In the genomic region with DNA sequence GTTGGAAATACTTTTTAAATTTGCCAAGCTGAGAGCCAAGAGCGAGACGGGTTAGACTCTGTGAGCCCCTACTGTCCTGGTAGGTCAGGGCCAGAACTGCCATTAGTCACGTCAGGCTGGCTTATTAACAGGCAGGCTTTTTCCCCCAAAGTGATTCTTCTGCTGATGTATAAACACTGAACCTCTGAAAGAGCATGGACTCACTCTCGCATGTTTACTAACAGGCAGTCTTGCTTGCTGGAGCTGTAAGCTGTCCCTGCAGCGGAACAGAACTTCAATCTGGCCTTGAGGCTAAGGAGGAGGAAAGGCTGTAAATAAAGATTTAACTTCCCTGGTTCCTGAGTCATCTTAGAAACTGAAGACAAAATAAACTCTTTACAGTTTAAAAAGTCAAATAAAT, we compare ENCODE assay signal across 24 cellular contexts.
A peak's percentile ranks its signal among the peaks of the same experiment; 100 is the strongest.
DNase-seq lines count a peak whose midpoint lies in the region; ATAC-seq and TF ChIP-seq lines count a peak whose summit lies in the region.
"Had no signal": no experiment of that assay in that cellular context is flagged by ENCODE, and none has a peak within 500 bp of the region (broad histone marks: within the 10 kb centered on the region; RNA-seq: fewer than 3 reads in every experiment).

No MANE protein-coding gene starts in this region.

- ATAC-seq in GM19463 (IDR thresholded peaks at IDR 0.05; ENCODE audit: unreplicated experiment), result no peak
- ATAC-seq: activated CD8-positive, alpha-beta T cell treated with anti-CD3 and anti-CD28 coated beads, Interleukin-2, amount 10 ng/mL, durations not matched to agents 7 days and 5 days; body of pancreas; naive thymus-derived CD8-positive, alpha-beta T cell had no signal

- peak overlapping the region; percentile 18 to 71 (median 41) for H3K27ac Mint-ChIP-seq in nephron
- H3K27ac Mint-ChIP-seq: activated CD8-positive, alpha-beta T cell treated with anti-CD3 and anti-CD28 coated beads, Interleukin-2, amount 10 ng/mL, durations not matched to agents 7 days and 5 days; CD4-positive, CD25-positive, alpha-beta regulatory T cell; naive thymus-derived CD8-positive, alpha-beta T cell had no signal

- no peaks in the 10 kb centered on the region for H3K27me3 Mint-ChIP-seq in nephron (ENCODE audit: low read depth)
- H3K27me3 Mint-ChIP-seq: CD4-positive, CD25-positive, alpha-beta regulatory T cell had no signal

- H3K4me1 Mint-ChIP-seq in nephron, result peaks cover 34% of the 10 kb centered on the region
- H3K4me1 Mint-ChIP-seq: CD4-positive, CD25-positive, alpha-beta regulatory T cell had no signal

- H3K36me3 Mint-ChIP-seq in nephron (ENCODE audit: low read depth), result peaks cover 10% of the 10 kb centered on the region
- H3K36me3 Mint-ChIP-seq: CD4-positive, CD25-positive, alpha-beta regulatory T cell had no signal

- H2AFZ ChIP-seq in OCI-LY1 (ENCODE audit: low read length), result no peak overlapping the region

- TF ChIP-seq CTCF in OCI-LY1 (IDR thresholded peaks at IDR 0.05; ENCODE audit: low read length) (no peak), nephron (IDR thresholded peaks at IDR 0.05; ENCODE audit: unreplicated experiment in 3 of 3) (no peak)

- no peak overlapping the region for H3K4me3 Mint-ChIP-seq in nephron
- H3K4me3 Mint-ChIP-seq: activated CD8-positive, alpha-beta T cell treated with anti-CD3 and anti-CD28 coated beads, Interleukin-2, amount 10 ng/mL, durations not matched to agents 7 days and 5 days; CD4-positive, CD25-positive, alpha-beta regulatory T cell; naive thymus-derived CD8-positive, alpha-beta T cell had no signal

- no peaks in the 10 kb centered on the region for H3K9me2 ChIP-seq in OCI-LY1 (ENCODE audit: low read depth, low read length)

- H3K4me1 ChIP-seq in OCI-LY1 (ENCODE audit: insufficient read depth, low read length, severe bottlenecking), result peaks cover 52% of the 10 kb centered on the region
- H3K4me1 ChIP-seq: body of pancreas had no signal

- H3K79me2 ChIP-seq in OCI-LY1 (ENCODE audit: insufficient read depth, low read length), result no peaks in the 10 kb centered on the region

- H3K27me3 ChIP-seq in OCI-LY1 (ENCODE audit: insufficient read depth, low read length), result no peaks in the 10 kb centered on the region
- H3K27me3 ChIP-seq: body of pancreas, esophagus muscularis mucosa had no signal

- H3K27ac ChIP-seq in OCI-LY1 (ENCODE audit: low read depth, low read length, poor library complexity, severe bottlenecking), result peak overlapping the region; percentile 79
- H3K27ac ChIP-seq: body of pancreas, thoracic aorta had no signal

- no peak overlapping the region for H3K4me3 ChIP-seq in OCI-LY1 (ENCODE audit: low read depth, low read length, poor library complexity, severe bottlenecking)
- H3K4me3 ChIP-seq: body of pancreas, esophagus muscularis mucosa, thoracic aorta had no signal

- H3K4me2 ChIP-seq in OCI-LY1 (ENCODE audit: low read length), result peak overlapping the region; percentile 3; the same call in 1 of the 2 replicates

- no peaks in the 10 kb centered on the region for H4K20me1 ChIP-seq in OCI-LY1 (ENCODE audit: insufficient read depth, low read length)

- peaks cover 5% of the 10 kb centered on the region for H3K9me3 Mint-ChIP-seq in nephron

- no peaks in the 10 kb centered on the region; the same call in 1 of the 2 replicates for H3K36me3 ChIP-seq in OCI-LY1 (ENCODE audit: insufficient read depth, low read length)
- H3K36me3 ChIP-seq: esophagus muscularis mucosa, thoracic aorta had no signal

- 0 out of 2 replicates have a peak, but pooled peaks cover 4% of the 10 kb centered on the region for H3K9me3 ChIP-seq in OCI-LY1 (ENCODE audit: low read length)
- H3K9me3 ChIP-seq: thoracic aorta had no signal

- no peaks in the 10 kb centered on the region for H3F3A ChIP-seq in OCI-LY1 (ENCODE audit: insufficient read depth, low read length)

- DNase-seq in fibroblast of peridontal ligament (ENCODE audit: extremely low read depth) (peak; percentile 18), germinal center (ENCODE audit: low spot score) (no peak), SIG-M5 treated with dmso at 0.1 percent for 504 hours (lab: John Stamatoyannopoulos, UW; ENCODE audit: unreplicated experiment) (no peak), NCI-H2196 treated with DMSO at 0.1 percent for 48 hours (lab: John Stamatoyannopoulos, UW; ENCODE audit: unreplicated experiment) (no peak)
- DNase-seq: activated CD8-positive, alpha-beta T cell treated with anti-CD3 and anti-CD28 coated beads, Interleukin-2, amount 10 ng/mL, durations not matched to agents 7 days and 5 days; activated effector memory CD4-positive, alpha-beta T cell treated with Interleukin-2 at 50 U/mL for 16 hours; activated T-cell treated with anti-CD3 and anti-CD28 coated beads for 4 hours; body of pancreas; CD4-positive, CD25-positive, alpha-beta regulatory T cell; DMS 273 treated with DMSO at 0.1 percent for 48 hours; effector memory CD4-positive, alpha-beta T cell; KG1; mammary epithelial cell; naive thymus-derived CD8-positive, alpha-beta T cell; NCI-H526; stimulated activated CD4-positive, alpha-beta T cell treated with anti-CD3 and anti-CD28 coated beads, Interleukin-12 subunit alpha, Interleukin-12 subunit beta, amount 100 ng/mL, for 4 hours; stimulated activated CD4-positive, alpha-beta T cell treated with anti-CD3 and anti-CD28 coated beads, Interleukin-4, amount 100 ng/mL, for 4 hours; stimulated activated naive CD4-positive, alpha-beta T cell; T-helper 1 cell had no signal

- peak overlapping the region; percentile 22; the same call in 1 of the 2 replicates for H3K9ac ChIP-seq in OCI-LY1 (ENCODE audit: low read length)
